8 cellular contexts compared by ENCODE assay signal in genomic region chr10:67763499-67764011, GRCh38.
DNase-seq lines count a peak whose midpoint lies in the region; ATAC-seq and TF ChIP-seq lines count a peak whose summit lies in the region.

No MANE protein-coding gene starts in this region.

- H3K27ac Mint-ChIP-seq in naive thymus-derived CD4-positive, alpha-beta T cell: peak overlapping the region; percentile 95 to 100 (median 100)
- peak overlapping the region; percentile 92 for H3K27ac Mint-ChIP-seq in stimulated activated memory B cell treated with anti-CD40 and anti-IgM and Interleukin-4, amounts not matched to agents 10 μg/mL and 1 μg/mL and 100 μg/mL, for 72 hours

- H3K9ac ChIP-seq in fibroblast of lung (ENCODE audit: insufficient read depth, low read length): peak overlapping the region; percentile 65

- H4K20me1 ChIP-seq in OCI-LY7 (ENCODE audit: insufficient read depth, low read length): no peaks in the 10 kb centered on the region
- no peaks in the 10 kb centered on the region for H4K20me1 ChIP-seq in fibroblast of lung (ENCODE audit: control insufficient read depth, extremely low read depth, insufficient read depth, low read length)

- peak overlapping the region; percentile 86 for H3K27ac ChIP-seq in OCI-LY7 (ENCODE audit: low read depth, low read length, poor library complexity, severe bottlenecking)
- H3K27ac ChIP-seq in fibroblast of lung (ENCODE audit: insufficient read depth, low read length): no peak overlapping the region
- H3K27ac ChIP-seq in naive thymus-derived CD4-positive, alpha-beta T cell (ENCODE audit: low read depth, low read length): peak overlapping the region; percentile 81

- peak; percentile 35 for ATAC-seq in GM19397 (IDR thresholded peaks at IDR 0.05; ENCODE audit: unreplicated experiment)
- peak; percentile 12 for ATAC-seq in HG03575 (IDR thresholded peaks at IDR 0.05; ENCODE audit: extremely low read depth, insufficient number of reproducible peaks, low FRiP score, unreplicated experiment)
- ATAC-seq in naive thymus-derived CD4-positive, alpha-beta T cell: peak; percentile 40
- peak; percentile 67 for ATAC-seq in stimulated activated memory B cell treated with anti-CD40 and anti-IgM and Interleukin-4, amounts not matched to agents 10 μg/mL and 1 μg/mL and 100 μg/mL, for 72 hours

- H3K4me3 ChIP-seq in BJ (ENCODE audit: low read depth, low read length) (peak overlapping the region; percentile 57), OCI-LY7 (ENCODE audit: low read depth, low read length, poor library complexity, severe bottlenecking) (peak overlapping the region; percentile 74), fibroblast of lung (replicated peaks in 1 of 4; ENCODE audit: control extremely low read depth in 1 of 4, insufficient read depth in 1 of 4, low read depth in 3 of 4, low read length in 4 of 4) (peak overlapping the region; percentile 63 to 100 (median 92))
- H3K4me3 ChIP-seq in naive thymus-derived CD4-positive, alpha-beta T cell (ENCODE audit: low read length): peak overlapping the region; percentile 99

- peaks cover 0 to 12% (median 0%) of the 10 kb centered on the region in 11 donors for H3K9me3 Mint-ChIP-seq in naive thymus-derived CD4-positive, alpha-beta T cell
- no peaks in the 10 kb centered on the region for H3K9me3 Mint-ChIP-seq in stimulated activated memory B cell treated with anti-CD40 and anti-IgM and Interleukin-4, amounts not matched to agents 10 μg/mL and 1 μg/mL and 100 μg/mL, for 72 hours

- H3K36me3 ChIP-seq in BJ (ENCODE audit: control insufficient read depth, insufficient read depth, low read length) (no peaks in the 10 kb centered on the region), OCI-LY7 (ENCODE audit: insufficient read depth, low read length) (no peaks in the 10 kb centered on the region), fibroblast of lung (ENCODE audit: control insufficient read depth, insufficient read depth, low read length) (no peaks in the 10 kb centered on the region)
- no peaks in the 10 kb centered on the region for H3K36me3 ChIP-seq in naive thymus-derived CD4-positive, alpha-beta T cell (ENCODE audit: control insufficient read depth in 2 of 3, insufficient read depth in 3 of 3, low read length in 3 of 3)

- H3K79me2 ChIP-seq in OCI-LY7 (ENCODE audit: insufficient read depth, low read depth, low read length): no peaks in the 10 kb centered on the region
- H3K79me2 ChIP-seq in fibroblast of lung (ENCODE audit: control insufficient read depth, insufficient read depth, low read length): no peaks in the 10 kb centered on the region

- TF ChIP-seq CTCF in BJ (IDR thresholded peaks at IDR 0.05; ENCODE audit: insufficient read depth, low read depth, low read length) (no peak), OCI-LY7 (conservative IDR thresholded peaks at IDR 0.05; ENCODE audit: low read length) (no peak), fibroblast of lung (conservative IDR thresholded peaks at IDR 0.05 in 1 of 2, IDR thresholded peaks at IDR 0.05 in 1 of 2; ENCODE audit: low read depth in 1 of 2, low read length in 2 of 2) (no peak)

- POLR2A ChIA-PET in BJ (lab: Charles Lee): no interaction called here
- POLR2A ChIA-PET in OCI-LY7 (lab: Charles Lee): interaction anchor here (0.6 to 1.0 kb wide), 3 partner anchors 14 to 327 kb away, joined by 3 read pairs; no protein-coding TSS in a partner anchor
- POLR2A ChIA-PET in naive thymus-derived CD4-positive, alpha-beta T cell (lab: Charles Lee): interaction anchor here (0.6 to 2.3 kb wide), 8 partner anchors 9 to 1595 kb away, joined by 3 to 15 read pairs (median 6); partner anchors contain the start of genes HERC4, HNRNPH3 and PBLD

- DNase-seq in BJ (ENCODE audit: low read depth) (no peak), OCI-LY7 (ENCODE audit: low spot score) (peak; percentile 62), fibroblast of lung (ENCODE audit: low read depth in 2 of 2) (peak; percentile 47 to 65)
- DNase-seq in activated T-helper 1 cell treated with anti-CD3 and anti-CD28 coated beads, Interleukin-2, amount 50 U/mL, for 16 hours (ENCODE audit: low read depth in 1 of 2, low spot score in 1 of 2): peak; percentile 52 to 70
- peak; percentile 68 to 88 (median 83) for DNase-seq in naive thymus-derived CD4-positive, alpha-beta T cell

- BruUV-seq in OCI-LY7 (replicated peaks; lab: Mats Ljungman, UMichigan): TSS peak; percentile 60

- peaks cover 0 to 21% (median 0%) of the 10 kb centered on the region in 5 donors for H3K27me3 Mint-ChIP-seq in naive thymus-derived CD4-positive, alpha-beta T cell
- H3K27me3 Mint-ChIP-seq in stimulated activated memory B cell treated with anti-CD40 and anti-IgM and Interleukin-4, amounts not matched to agents 10 μg/mL and 1 μg/mL and 100 μg/mL, for 72 hours: no peaks in the 10 kb centered on the region

- H2AFZ ChIP-seq in OCI-LY7 (ENCODE audit: low read length) (peak overlapping the region; percentile 88), fibroblast of lung (ENCODE audit: low read length) (peak overlapping the region; percentile 99)

- peaks cover 0 to 9% (median 0%) of the 10 kb centered on the region in 5 donors for H3K36me3 Mint-ChIP-seq in naive thymus-derived CD4-positive, alpha-beta T cell
- H3K36me3 Mint-ChIP-seq in stimulated activated memory B cell treated with anti-CD40 and anti-IgM and Interleukin-4, amounts not matched to agents 10 μg/mL and 1 μg/mL and 100 μg/mL, for 72 hours: no peaks in the 10 kb centered on the region

- peaks cover 19% of the 10 kb centered on the region for H3K4me1 ChIP-seq in OCI-LY7 (ENCODE audit: insufficient read depth, low read length, poor library complexity, severe bottlenecking)
- H3K4me1 ChIP-seq in fibroblast of lung (ENCODE audit: control insufficient read depth, extremely low read depth, insufficient read depth, low read length): peaks cover 4% of the 10 kb centered on the region
- peaks cover 4 to 6% of the 10 kb centered on the region in 2 donors for H3K4me1 ChIP-seq in naive thymus-derived CD4-positive, alpha-beta T cell (ENCODE audit: control insufficient read depth in 2 of 2, insufficient read depth in 2 of 2, low read length in 2 of 2)

- intact Hi-C loops in OCI-LY7 (cut with micrococcal nuclease; ENCODE audit: unreplicated experiment): loop anchor here (1.0 kb wide), 1 partner anchor 10 kb away; no protein-coding TSS in a partner anchor
- intact Hi-C loops in naive thymus-derived CD4-positive, alpha-beta T cell (cut with micrococcal nuclease): loop anchor here (1.0 to 5.0 kb wide), 16 partner anchors 17 to 1644 kb away; partner anchors contain the start of genes CCAR1 (in 1 of the 2), CTNNA3 (in 1 of the 2), DDX50 (in 1 of the 2) and HERC4 (in 1 of the 2)

- H3K4me3 Mint-ChIP-seq in naive thymus-derived CD4-positive, alpha-beta T cell: peak overlapping the region; percentile 81 to 99 (median 94)
- peak overlapping the region; percentile 91 for H3K4me3 Mint-ChIP-seq in stimulated activated memory B cell treated with anti-CD40 and anti-IgM and Interleukin-4, amounts not matched to agents 10 μg/mL and 1 μg/mL and 100 μg/mL, for 72 hours

- peaks cover 0 to 37% (median 14%) of the 10 kb centered on the region in 7 donors for H3K4me1 Mint-ChIP-seq in naive thymus-derived CD4-positive, alpha-beta T cell
- H3K4me1 Mint-ChIP-seq in stimulated activated memory B cell treated with anti-CD40 and anti-IgM and Interleukin-4, amounts not matched to agents 10 μg/mL and 1 μg/mL and 100 μg/mL, for 72 hours: peaks cover 6% of the 10 kb centered on the region

- CTCF ChIA-PET in BJ (lab: Yijun Ruan, JAX): interaction anchor here (1.0 to 1.7 kb wide), 3 partner anchors 9 to 16 kb away, joined by 3 to 10 read pairs (median 4); no protein-coding TSS in a partner anchor
- CTCF ChIA-PET in OCI-LY7 (lab: Charles Lee; ENCODE audit: unreplicated experiment): no interaction called here
- CTCF ChIA-PET in naive thymus-derived CD4-positive, alpha-beta T cell (lab: Charles Lee): no interaction called here

- no peaks in the 10 kb centered on the region for H3K27me3 ChIP-seq in BJ (ENCODE audit: control insufficient read depth, insufficient read depth, low read length)
- no peaks in the 10 kb centered on the region for H3K27me3 ChIP-seq in fibroblast of lung (ENCODE audit: control insufficient read depth, insufficient read depth, low read length)
- no peaks in the 10 kb centered on the region for H3K27me3 ChIP-seq in naive thymus-derived CD4-positive, alpha-beta T cell (ENCODE audit: control insufficient read depth in 2 of 2, insufficient read depth in 2 of 2, low read length in 2 of 2)

- H3K4me2 ChIP-seq in OCI-LY7 (ENCODE audit: low read length) (peak overlapping the region; percentile 87), fibroblast of lung (ENCODE audit: extremely low read depth, insufficient read depth, low read length) (peak overlapping the region; percentile 99)

- H3K9me3 ChIP-seq in OCI-LY7 (ENCODE audit: low read length): no peaks in the 10 kb centered on the region
- H3K9me3 ChIP-seq in fibroblast of lung (ENCODE audit: control insufficient read depth, insufficient read depth, low read depth, low read length): no peaks in the 10 kb centered on the region
- H3K9me3 ChIP-seq in naive thymus-derived CD4-positive, alpha-beta T cell (ENCODE audit: control insufficient read depth in 2 of 3, low read length in 3 of 3): no peaks in the 10 kb centered on the region

- H3K9me2 ChIP-seq in OCI-LY7 (ENCODE audit: insufficient read depth, low read length): no peaks in the 10 kb centered on the region

Comparison
In these comparisons a context has a peak if more than half of its experiments do, and no peak if none do; other contexts are left out.
1. ATAC-seq: peak in every context shown above with its lines; median percentile 67 in stimulated activated memory B cell treated with anti-CD40 and anti-IgM and Interleukin-4, amounts not matched to agents 10 μg/mL and 1 μg/mL and 100 μg/mL, for 72 hours; 40 in naive thymus-derived CD4-positive, alpha-beta T cell; 35 in GM19397; 12 in HG03575.